1 cellular context compared by ENCODE assay signal in the genomic region with DNA sequence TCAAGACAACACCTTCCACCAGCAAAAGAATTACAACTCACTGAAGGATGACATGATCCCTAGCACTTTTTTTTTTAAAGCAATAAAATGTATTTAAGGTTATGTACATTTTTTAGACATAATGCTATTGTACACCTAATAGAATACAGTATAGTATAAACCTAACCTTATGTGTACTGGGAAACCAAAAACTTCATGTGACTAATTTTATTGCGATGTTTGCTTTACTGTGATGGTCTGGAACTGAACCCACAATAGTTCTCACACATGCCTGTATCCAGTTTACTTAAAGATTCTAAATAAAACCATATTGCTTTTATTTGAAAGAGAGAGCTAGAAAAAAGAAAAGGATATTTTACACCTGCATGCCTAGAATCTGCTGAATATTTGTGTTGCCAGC.
TF ChIP-seq lines count a peak whose summit lies in the region.

No MANE protein-coding gene starts in this region.

TF ChIP-seq in GM12878, 131 proteins besides CTCF, POLR2A, EP300 and RAD21:
- TF ChIP-seq WRNIP1 (IDR thresholded peaks at IDR 0.05; ENCODE audit: borderline replicate concordance, low read depth, low read length) (no peak), NR2C1 (IDR thresholded peaks at IDR 0.05) (no peak), IRF4 (IDR thresholded peaks at IDR 0.05; ENCODE audit: low read depth, low read length) (no peak), ZNF207 (IDR thresholded peaks at IDR 0.05; ENCODE audit: borderline replicate concordance) (no peak), SP1 (IDR thresholded peaks at IDR 0.05; ENCODE audit: low read depth, low read length) (no peak), PAX8 (IDR thresholded peaks at IDR 0.05) (no peak), LARP7 (IDR thresholded peaks at IDR 0.05) (no peak), ZNF274 (IDR thresholded peaks at IDR 0.05; ENCODE audit: insufficient read depth, insufficient read length) (no peak), YY1 (IDR thresholded peaks at IDR 0.05; ENCODE audit: low read depth, low read length) (no peak), CEBPB (IDR thresholded peaks at IDR 0.05; ENCODE audit: borderline replicate concordance in 1 of 2, low read depth in 2 of 2, low read length in 2 of 2) (no peak)
- TF ChIP-seq, protein P1, sequence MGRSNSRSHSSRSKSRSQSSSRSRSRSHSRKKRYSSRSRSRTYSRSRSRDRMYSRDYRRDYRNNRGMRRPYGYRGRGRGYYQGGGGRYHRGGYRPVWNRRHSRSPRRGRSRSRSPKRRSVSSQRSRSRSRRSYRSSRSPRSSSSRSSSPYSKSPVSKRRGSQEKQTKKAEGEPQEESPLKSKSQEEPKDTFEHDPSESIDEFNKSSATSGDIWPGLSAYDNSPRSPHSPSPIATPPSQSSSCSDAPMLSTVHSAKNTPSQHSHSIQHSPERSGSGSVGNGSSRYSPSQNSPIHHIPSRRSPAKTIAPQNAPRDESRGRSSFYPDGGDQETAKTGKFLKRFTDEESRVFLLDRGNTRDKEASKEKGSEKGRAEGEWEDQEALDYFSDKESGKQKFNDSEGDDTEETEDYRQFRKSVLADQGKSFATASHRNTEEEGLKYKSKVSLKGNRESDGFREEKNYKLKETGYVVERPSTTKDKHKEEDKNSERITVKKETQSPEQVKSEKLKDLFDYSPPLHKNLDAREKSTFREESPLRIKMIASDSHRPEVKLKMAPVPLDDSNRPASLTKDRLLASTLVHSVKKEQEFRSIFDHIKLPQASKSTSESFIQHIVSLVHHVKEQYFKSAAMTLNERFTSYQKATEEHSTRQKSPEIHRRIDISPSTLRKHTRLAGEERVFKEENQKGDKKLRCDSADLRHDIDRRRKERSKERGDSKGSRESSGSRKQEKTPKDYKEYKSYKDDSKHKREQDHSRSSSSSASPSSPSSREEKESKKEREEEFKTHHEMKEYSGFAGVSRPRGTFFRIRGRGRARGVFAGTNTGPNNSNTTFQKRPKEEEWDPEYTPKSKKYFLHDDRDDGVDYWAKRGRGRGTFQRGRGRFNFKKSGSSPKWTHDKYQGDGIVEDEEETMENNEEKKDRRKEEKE (IDR thresholded peaks at IDR 0.05) = no peak
